Comparison of ENCODE assay signal across 8 cellular contexts in the genomic region with DNA sequence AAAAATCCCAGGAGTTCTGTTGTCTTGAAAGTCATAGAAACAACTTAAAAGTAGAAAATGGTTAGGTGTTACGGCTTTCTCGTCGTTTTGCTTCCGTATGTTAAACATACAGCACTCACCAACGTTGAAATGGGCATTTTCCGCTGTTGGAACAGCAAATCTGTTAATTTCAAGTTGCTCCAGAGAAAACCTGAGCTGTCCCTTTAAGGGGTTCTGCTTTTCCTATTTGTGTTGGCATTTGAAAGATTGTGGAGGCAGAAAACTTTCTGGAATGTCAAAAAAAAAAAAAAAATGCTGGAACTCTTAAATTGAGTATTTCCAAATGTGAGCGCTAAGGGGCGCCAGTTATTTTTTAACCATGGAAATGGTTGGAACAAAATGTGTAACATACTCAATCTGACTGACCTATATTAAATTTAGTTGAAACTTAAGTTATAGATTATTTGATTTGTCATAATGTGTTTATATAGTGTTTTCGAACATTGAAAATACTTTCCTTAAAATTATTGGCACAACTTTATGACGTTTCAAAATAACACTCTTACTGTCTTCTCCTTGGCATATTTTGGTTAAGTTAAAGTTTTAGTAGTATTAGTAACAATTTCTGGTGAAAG. TPM values are rescaled to one million over a fixed set of nuclear protein-coding genes. Genes with fewer than 3 reads are reported as not detected.
DNase-seq lines count a peak whose midpoint lies in the region; ATAC-seq and TF ChIP-seq lines count a peak whose summit lies in the region.

No MANE protein-coding gene starts in this region.

- POLR2A ChIA-PET in CD4-positive, alpha-beta T cell (lab: Charles Lee): interaction anchor here (0.6 to 3.3 kb wide), 7 partner anchors 10 to 690 kb away, joined by 3 to 29 read pairs (median 5); a partner anchor contains a TSS

- no peaks in the 10 kb centered on the region for H3K9me3 Mint-ChIP-seq in CD4-positive, alpha-beta T cell

- peaks cover 60% of the 10 kb centered on the region for H3K4me1 Mint-ChIP-seq in CD4-positive, alpha-beta T cell (ENCODE audit: low read depth)

- H3K4me2 ChIP-seq in smooth muscle cell: peak overlapping the region; percentile 90

- peak overlapping the region; percentile 94 for H3K4me3 Mint-ChIP-seq in CD4-positive, alpha-beta T cell

- H3K27me3 Mint-ChIP-seq in CD4-positive, alpha-beta T cell: no peaks in the 10 kb centered on the region

- H3K27me3 ChIP-seq in CD4-positive, alpha-beta T cell (ENCODE audit: control insufficient read depth, insufficient read depth, low read length): no peaks in the 10 kb centered on the region
- no peaks in the 10 kb centered on the region for H3K27me3 ChIP-seq in HAP-1 (ENCODE audit: low read depth)
- H3K27me3 ChIP-seq in smooth muscle cell (ENCODE audit: low read depth): no peaks in the 10 kb centered on the region

- CTCF ChIA-PET in CD4-positive, alpha-beta T cell (lab: Charles Lee): interaction anchor here (1.1 to 1.3 kb wide), 2 partner anchors 100 to 138 kb away, joined by 3 to 4 read pairs; no protein-coding TSS in a partner anchor

- TF ChIP-seq CTCF in CD4-positive, alpha-beta T cell (IDR thresholded peaks at IDR 0.05): peak; percentile 89
- peak; percentile 53 for TF ChIP-seq CTCF in smooth muscle cell (IDR thresholded peaks at IDR 0.05; ENCODE audit: borderline replicate concordance, insufficient read depth, poor library complexity, severe bottlenecking)

- peak overlapping the region; percentile 87 for H3K27ac Mint-ChIP-seq in CD4-positive, alpha-beta T cell

- peaks cover 3% of the 10 kb centered on the region for H3F3A ChIP-seq in smooth muscle cell (ENCODE audit: low read depth)

- in situ Hi-C loops in HAP-1 (cut with MboI; ENCODE audit: low sequenced_read_pairs) (loop anchor here (10.0 kb wide), 1 partner anchor 562 kb away; no protein-coding TSS in a partner anchor), T47D (cut with HindIII; ENCODE audit: low pct_unique_long_range_greater_than_20kb, low sequenced_read_pairs) (no loop called here)

- H4K20me1 ChIP-seq in smooth muscle cell (ENCODE audit: low read depth): peaks cover 49% of the 10 kb centered on the region

- ATAC-seq in CD4-positive, alpha-beta T cell (ENCODE audit: poor library complexity): no peak
- ATAC-seq in GM21515 (IDR thresholded peaks at IDR 0.05; ENCODE audit: unreplicated experiment) (no peak), GM18870 (IDR thresholded peaks at IDR 0.05; ENCODE audit: unreplicated experiment) (no peak)

- H3K36me3 ChIP-seq in HAP-1 (replicated peaks) (no peaks in the 10 kb centered on the region), smooth muscle cell (ENCODE audit: low read depth) (no peaks in the 10 kb centered on the region)

- peak in 4 of 10 experiments; percentile 11 to 25 (median 17) for DNase-seq in CD4-positive, alpha-beta T cell
- DNase-seq in HAP-1 (ENCODE audit: low spot score in 2 of 2): peak; percentile 74 to 83
- peak; percentile 63 for DNase-seq in RPMI8226
- DNase-seq in T47D (ENCODE audit: low read depth in 1 of 2, low spot score in 1 of 2): peak; percentile 31 to 73
- peak; percentile 93 for DNase-seq in inferior parietal cortex (ENCODE audit: extremely low spot score)
- DNase-seq in smooth muscle cell (lab: John Stamatoyannopoulos, UW; ENCODE audit: unreplicated experiment): no peak

- peak overlapping the region; percentile 89 for H2AFZ ChIP-seq in smooth muscle cell (ENCODE audit: low read depth)

- H3K4me3 ChIP-seq in HAP-1 (peak overlapping the region; percentile 66), smooth muscle cell (peak overlapping the region; percentile 99)

- peaks cover 6% of the 10 kb centered on the region for H3K36me3 Mint-ChIP-seq in CD4-positive, alpha-beta T cell (ENCODE audit: low read depth)

- H3K4me1 ChIP-seq in HAP-1 (peaks cover 30% of the 10 kb centered on the region), smooth muscle cell (ENCODE audit: low read depth) (peaks cover 43% of the 10 kb centered on the region)

- 1% methylated on average over 10 of the region's 10 CpGs for WGBS in smooth muscle cell (ENCODE audit: low lambda C conversion rate)

- peak overlapping the region; percentile 72 for H3K27ac ChIP-seq in CD4-positive, alpha-beta T cell (ENCODE audit: low read depth, low read length)
- peak overlapping the region; percentile 88 for H3K27ac ChIP-seq in smooth muscle cell (ENCODE audit: low read depth)

- intact Hi-C loops in CD4-positive, alpha-beta T cell (cut with DNase I, micrococcal nuclease): loop anchor here (2.0 to 10.0 kb wide), 5 partner anchors 44 to 692 kb away; a partner anchor contains a TSS

- H3K9me3 ChIP-seq in CD4-positive, alpha-beta T cell (ENCODE audit: control insufficient read depth, low read length): no peaks in the 10 kb centered on the region
- H3K9me3 ChIP-seq in HAP-1 (no peaks in the 10 kb centered on the region), smooth muscle cell (replicated peaks; ENCODE audit: low read depth) (no peaks in the 10 kb centered on the region)

- H3K9ac ChIP-seq in smooth muscle cell (ENCODE audit: low read depth): peak overlapping the region; percentile 96

- H3K79me2 ChIP-seq in smooth muscle cell (ENCODE audit: low read depth): peaks cover 69% of the 10 kb centered on the region

RNA-seq across cellular contexts. Expression of a gene that starts 2.2 kb away (rescaled TPM):
- 10 to 100 TPM; 60.7 to 67.3 TPM for total RNA-seq in CD4-positive, alpha-beta T cell
- 162 and 168 TPM in 2 replicates for total RNA-seq in smooth muscle cell
- polyA plus RNA-seq in smooth muscle cell: 65.1 and 67.0 TPM in 2 replicates
